26 cellular contexts compared by ENCODE assay signal in genomic region chr17:37060966-37061365, GRCh38.
"Had no signal": no experiment of that assay in that cellular context is flagged by ENCODE, and none has a peak within 500 bp of the region (broad histone marks: within the 10 kb centered on the region; RNA-seq: fewer than 3 reads in every experiment).

No MANE protein-coding gene starts in this region.

- H3K4me1 Mint-ChIP-seq: activated naive CD8-positive, alpha-beta T cell treated with anti-CD3 and anti-CD28 coated beads for 36 hours; mesothelial cell of epicardium had no signal

- H3K36me3 ChIP-seq: adrenal gland, cardiac muscle cell, right atrium auricular region had no signal

- H3K9me3 ChIP-seq: adrenal gland, right atrium auricular region, spleen, suprapubic skin, tibial artery had no signal

- FAIRE-seq: endothelial cell of umbilical vein, islet of Langerhans had no signal

- H3K27ac ChIP-seq: adrenal gland, cardiac muscle cell, coronary artery, dorsolateral prefrontal cortex, right atrium auricular region, spleen, suprapubic skin, tibial artery had no signal

- DNase-seq: activated CD4-positive, alpha-beta T cell treated with anti-CD3 and anti-CD28 coated beads for 4 hours; activated CD4-positive, alpha-beta T cell treated with anti-CD3 and anti-CD28 coated beads, Interleukin-2, amount 50 U/mL, for 48 hours; activated CD8-positive, alpha-beta memory T cell treated with anti-CD3 and anti-CD28 coated beads, Interleukin-2, amount 50 U/mL, for 4 hours; activated effector memory CD4-positive, alpha-beta T cell treated with anti-CD3 and anti-CD28 coated beads, Interleukin-2, amount 50 U/mL, for 16 hours; activated naive CD4-positive, alpha-beta T cell treated with anti-CD3 and anti-CD28 coated beads for 36 hours; activated naive CD8-positive, alpha-beta T cell treated with anti-CD3 and anti-CD28 coated beads for 36 hours; activated T-cell treated with anti-CD3 and anti-CD28 coated beads, Interleukin-2, amount 50 U/mL, for 1 hour; adrenal gland; aorta; dorsolateral prefrontal cortex; effector memory CD8-positive, alpha-beta T cell; foreskin fibroblast; left cardiac atrium; naive thymus-derived CD8-positive, alpha-beta T cell; spleen; stimulated activated naive CD4-positive, alpha-beta T cell; tibial artery had no signal

- H3K27me3 Mint-ChIP-seq: activated naive CD8-positive, alpha-beta T cell treated with anti-CD3 and anti-CD28 coated beads for 36 hours; brain; effector memory CD8-positive, alpha-beta T cell had no signal

- H3K27me3 ChIP-seq: adrenal gland, right atrium auricular region had no signal

- H3K4me3 ChIP-seq: adrenal gland, cardiac muscle cell, coronary artery, dorsolateral prefrontal cortex, right atrium auricular region, spleen, suprapubic skin, tibial artery had no signal

- H3K27ac Mint-ChIP-seq: activated naive CD4-positive, alpha-beta T cell treated with anti-CD3 and anti-CD28 coated beads for 36 hours; activated naive CD8-positive, alpha-beta T cell treated with anti-CD3 and anti-CD28 coated beads for 36 hours; activated T-helper 1 cell treated with anti-CD3 and anti-CD28 coated beads, Interleukin-12 subunit alpha, Interleukin-12 subunit beta, Interleukin-2, Interleukin-4 antibody, amounts not matched to agents 30 ng/mL and 10 ng/mL and 1 ng/mL, durations not matched to agents 14 hours and 24 hours and 36 hours; mesothelial cell of epicardium; naive thymus-derived CD8-positive, alpha-beta T cell had no signal

- H3K4me1 ChIP-seq: adrenal gland, right atrium auricular region, spleen, suprapubic skin, tibial artery had no signal

- ATAC-seq: effector memory CD8-positive, alpha-beta T cell; left cardiac atrium; naive thymus-derived CD8-positive, alpha-beta T cell had no signal

- H3K4me3 Mint-ChIP-seq: activated naive CD4-positive, alpha-beta T cell treated with anti-CD3 and anti-CD28 coated beads for 36 hours; activated naive CD8-positive, alpha-beta T cell treated with anti-CD3 and anti-CD28 coated beads for 36 hours; activated T-helper 1 cell treated with anti-CD3 and anti-CD28 coated beads, Interleukin-12 subunit alpha, Interleukin-12 subunit beta, Interleukin-2, Interleukin-4 antibody, amounts not matched to agents 30 ng/mL and 10 ng/mL and 1 ng/mL, durations not matched to agents 14 hours and 24 hours and 36 hours; brain; effector memory CD8-positive, alpha-beta T cell; mesothelial cell of epicardium; naive thymus-derived CD8-positive, alpha-beta T cell had no signal

- H3K9me3 Mint-ChIP-seq: activated naive CD4-positive, alpha-beta T cell treated with anti-CD3 and anti-CD28 coated beads for 36 hours; activated naive CD8-positive, alpha-beta T cell treated with anti-CD3 and anti-CD28 coated beads for 36 hours; activated T-helper 1 cell treated with anti-CD3 and anti-CD28 coated beads, Interleukin-12 subunit alpha, Interleukin-12 subunit beta, Interleukin-2, Interleukin-4 antibody, amounts not matched to agents 30 ng/mL and 10 ng/mL and 1 ng/mL, durations not matched to agents 14 hours and 24 hours and 36 hours; brain; effector memory CD8-positive, alpha-beta T cell; mesothelial cell of epicardium; naive thymus-derived CD8-positive, alpha-beta T cell had no signal
